In genomic region chr9:134176599-134176968, GRCh38 we compare ENCODE assay signal across 1 cellular context.
TF ChIP-seq lines count a peak whose summit lies in the region.

No MANE protein-coding gene starts in this region.

TF ChIP-seq in HepG2, 621 proteins besides CTCF, POLR2A, EP300 and RAD21:
- TF ChIP-seq HDAC1 (CRISPR knock-in tag; IDR thresholded peaks at IDR 0.05) (no peak), ZNF275 (CRISPR knock-in tag; IDR thresholded peaks at IDR 0.05; ENCODE audit: borderline replicate concordance) (no peak), IRX3 (CRISPR knock-in tag; IDR thresholded peaks at IDR 0.05; ENCODE audit: borderline replicate concordance, low read depth) (0 out of 2 replicates have a peak, but pooled peaks have one; percentile 4), CAMTA2 (CRISPR knock-in tag; IDR thresholded peaks at IDR 0.05; ENCODE audit: borderline replicate concordance) (no peak), ZNF280B (CRISPR knock-in tag; IDR thresholded peaks at IDR 0.05; ENCODE audit: borderline replicate concordance) (0 out of 2 replicates have a peak, but pooled peaks have one; percentile 5)
